8 cellular contexts compared by ENCODE assay signal in the genomic region with DNA sequence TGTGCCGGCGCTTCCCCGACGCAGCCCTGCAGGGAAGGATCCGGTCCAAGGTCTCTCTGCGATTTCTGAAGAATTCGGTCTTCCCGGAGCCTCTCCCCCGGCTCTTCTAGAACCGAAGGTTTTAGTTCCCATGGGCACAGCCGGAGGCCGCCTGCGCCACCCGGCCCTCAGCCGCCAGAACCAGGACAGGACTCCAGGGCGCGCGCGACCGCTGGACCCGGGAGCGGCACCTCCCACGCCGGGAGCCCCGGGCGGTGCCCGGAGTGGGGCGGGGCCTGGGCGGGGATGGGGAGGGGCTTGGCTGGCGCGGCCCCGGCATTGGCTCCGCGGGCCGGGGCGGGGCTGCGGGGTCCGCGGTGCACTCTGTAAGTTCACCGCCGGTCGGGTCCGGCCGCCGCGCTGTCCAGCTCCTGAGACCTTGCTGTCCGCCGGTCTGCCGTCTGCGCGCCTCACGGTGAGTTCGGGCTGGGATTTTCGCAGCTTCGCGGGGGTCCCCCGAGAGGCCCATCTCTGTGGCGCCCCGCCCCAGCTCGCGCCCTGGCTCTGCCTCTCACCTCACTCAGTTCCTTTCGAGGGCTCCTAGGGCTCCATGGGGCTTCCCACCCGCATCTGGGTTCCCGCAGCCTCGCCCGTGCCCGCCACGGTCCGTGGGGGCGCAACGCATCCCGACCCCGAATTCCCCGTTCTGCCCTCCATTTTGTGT. TPM values are rescaled to one million over a fixed set of nuclear protein-coding genes. Genes with fewer than 3 reads are reported as not detected.
A peak's percentile ranks its signal among the peaks of the same experiment; 100 is the strongest.
DNase-seq lines count a peak whose midpoint lies in the region; ATAC-seq, FAIRE-seq and TF ChIP-seq lines count a peak whose summit lies in the region.

A gene with protein sequence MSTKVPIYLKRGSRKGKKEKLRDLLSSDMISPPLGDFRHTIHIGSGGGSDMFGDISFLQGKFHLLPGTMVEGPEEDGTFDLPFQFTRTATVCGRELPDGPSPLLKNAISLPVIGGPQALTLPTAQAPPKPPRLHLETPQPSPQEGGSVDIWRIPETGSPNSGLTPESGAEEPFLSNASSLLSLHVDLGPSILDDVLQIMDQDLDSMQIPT (plus strand): TSS at position 366 of the 703 bp plus-strand sequence. CDS start 6,033 bp downstream, outside the sequence.

- BruUV-seq in PC-3 (replicated peaks; lab: Mats Ljungman, UMichigan): no TSS peak

- no peaks in the 10 kb centered on the region for H3K4me1 ChIP-seq in BE2C
- peaks cover 36% of the 10 kb centered on the region for H3K4me1 ChIP-seq in PC-3 (ENCODE audit: insufficient read depth, low read length)

- H3K36me3 ChIP-seq in BE2C (no peaks in the 10 kb centered on the region), PC-3 (ENCODE audit: low read depth, low read length) (peaks cover 3% of the 10 kb centered on the region; the same call in 1 of the 2 replicates)

- DNase-seq in BE2C: peak; percentile 82
- peak; percentile 91 for DNase-seq in GM19239 (ENCODE audit: insufficient read length, low spot score)
- DNase-seq in PC-3: peak; percentile 94
- peak; percentile 72 for DNase-seq in activated T-helper 1 cell treated with anti-CD3 and anti-CD28 coated beads, Interleukin-12 subunit alpha, Interleukin-12 subunit beta, Interleukin-2, Interleukin-4 antibody, amounts not matched to agents 30 ng/mL and 10 ng/mL and 1 ng/mL, durations not matched to agents 14 hours and 24 hours and 36 hours (ENCODE audit: low spot score)
- peak; percentile 86 for DNase-seq in fibroblast of gingiva (ENCODE audit: low read depth)
- peak; percentile 67 for DNase-seq in naive B cell
- DNase-seq in stimulated activated effector memory CD8-positive, alpha-beta T cell treated with anti-CD3 and anti-CD28 coated beads, Interleukin-12 subunit alpha, Interleukin-12 subunit beta, amount 100 ng/mL, for 72 hours (ENCODE audit: low spot score in 2 of 2): peak; percentile 64 to 81

- peak within 1 kb of the TSS; percentile 73 for H3K4me3 Mint-ChIP-seq in activated T-helper 1 cell treated with anti-CD3 and anti-CD28 coated beads, Interleukin-12 subunit alpha, Interleukin-12 subunit beta, Interleukin-2, Interleukin-4 antibody, amounts not matched to agents 30 ng/mL and 10 ng/mL and 1 ng/mL, durations not matched to agents 14 hours and 24 hours and 36 hours
- peak within 1 kb of the TSS; percentile 66 to 89 (median 80) for H3K4me3 Mint-ChIP-seq in naive B cell
- peak within 1 kb of the TSS; percentile 62 for H3K4me3 Mint-ChIP-seq in stimulated activated effector memory CD8-positive, alpha-beta T cell treated with anti-CD3 and anti-CD28 coated beads, Interleukin-12 subunit alpha, Interleukin-12 subunit beta, amount 100 ng/mL, for 72 hours

- H4K20me1 ChIP-seq in PC-3 (ENCODE audit: low read length): peaks cover 5% of the 10 kb centered on the region; the same call in 1 of the 2 replicates

- intact Hi-C loops in PC-3 (cut with micrococcal nuclease): loop anchor here (10.0 kb wide), 1 partner anchor 130 kb away; a partner anchor contains a TSS
- intact Hi-C loops in activated T-helper 1 cell treated with anti-CD3 and anti-CD28 coated beads, Interleukin-12 subunit alpha, Interleukin-12 subunit beta, Interleukin-2, Interleukin-4 antibody, amounts not matched to agents 30 ng/mL and 10 ng/mL and 1 ng/mL, durations not matched to agents 14 hours and 24 hours and 36 hours (cut with micrococcal nuclease): loop anchor here (1.0 to 2.0 kb wide), 8 partner anchors 19 to 196 kb away; a partner anchor contains a TSS

- TF ChIP-seq CTCF in BE2C (IDR thresholded peaks at IDR 0.05; ENCODE audit: low read depth, low read length) (no peak), PC-3 (conservative IDR thresholded peaks at IDR 0.05; ENCODE audit: low read depth, low read length) (no peak)

- FAIRE-seq in GM19239 (lab: Jason Lieb, UNC): no peak

- H3K9ac ChIP-seq in PC-3 (ENCODE audit: low read length): peak within 1 kb of the TSS; percentile 84

- peaks cover 48% of the 10 kb centered on the region for H3K79me2 ChIP-seq in PC-3 (ENCODE audit: low read length)

- H3K9me3 ChIP-seq in BE2C (no peaks in the 10 kb centered on the region), PC-3 (ENCODE audit: low read length) (no peaks in the 10 kb centered on the region)

- H3F3A ChIP-seq in PC-3 (ENCODE audit: low read length, unreplicated experiment): peaks cover 5% of the 10 kb centered on the region

- peaks cover 10% of the 10 kb centered on the region for H3K27me3 Mint-ChIP-seq in activated T-helper 1 cell treated with anti-CD3 and anti-CD28 coated beads, Interleukin-12 subunit alpha, Interleukin-12 subunit beta, Interleukin-2, Interleukin-4 antibody, amounts not matched to agents 30 ng/mL and 10 ng/mL and 1 ng/mL, durations not matched to agents 14 hours and 24 hours and 36 hours (ENCODE audit: insufficient read depth)
- H3K27me3 Mint-ChIP-seq in naive B cell: peaks cover 0 to 9% (median 9%) of the 10 kb centered on the region in 3 donors

- H3K27ac Mint-ChIP-seq in activated T-helper 1 cell treated with anti-CD3 and anti-CD28 coated beads, Interleukin-12 subunit alpha, Interleukin-12 subunit beta, Interleukin-2, Interleukin-4 antibody, amounts not matched to agents 30 ng/mL and 10 ng/mL and 1 ng/mL, durations not matched to agents 14 hours and 24 hours and 36 hours: no peak within 1 kb of the TSS
- peak within 1 kb of the TSS in 4 of 6 donors; percentile 20 to 72 (median 47) for H3K27ac Mint-ChIP-seq in naive B cell
- H3K27ac Mint-ChIP-seq in stimulated activated effector memory CD8-positive, alpha-beta T cell treated with anti-CD3 and anti-CD28 coated beads, Interleukin-12 subunit alpha, Interleukin-12 subunit beta, amount 100 ng/mL, for 72 hours: no peak within 1 kb of the TSS

- POLR2A ChIA-PET in PC-3 (lab: Charles Lee; ENCODE audit: unreplicated experiment): interaction anchor here (0.6 to 1.6 kb wide), 5 partner anchors 19 to 218 kb away, joined by 3 to 10 read pairs (median 3); a partner anchor contains a TSS

- H2AFZ ChIP-seq in PC-3 (ENCODE audit: low read length): peak within 1 kb of the TSS; percentile 65

- CTCF ChIA-PET in PC-3 (lab: Charles Lee): interaction anchor here (0.9 to 4.3 kb wide), 4 partner anchors 16 to 40 kb away, joined by 5 to 266 read pairs (median 18); a partner anchor contains a TSS

- H3K9me2 ChIP-seq in PC-3 (replicated peaks; ENCODE audit: low read length): no peaks in the 10 kb centered on the region

- peak; percentile 83 for ATAC-seq in HG03521 (IDR thresholded peaks at IDR 0.05; ENCODE audit: unreplicated experiment)
- ATAC-seq in PC-3: peak; percentile 67
- ATAC-seq in naive B cell (ENCODE audit: low read depth in 2 of 2): peak; percentile 85 to 87
- ATAC-seq in stimulated activated effector memory CD8-positive, alpha-beta T cell treated with anti-CD3 and anti-CD28 coated beads, Interleukin-12 subunit alpha, Interleukin-12 subunit beta, amount 100 ng/mL, for 72 hours: peak; percentile 89

- no peaks in the 10 kb centered on the region for H3K9me3 Mint-ChIP-seq in activated T-helper 1 cell treated with anti-CD3 and anti-CD28 coated beads, Interleukin-12 subunit alpha, Interleukin-12 subunit beta, Interleukin-2, Interleukin-4 antibody, amounts not matched to agents 30 ng/mL and 10 ng/mL and 1 ng/mL, durations not matched to agents 14 hours and 24 hours and 36 hours
- H3K9me3 Mint-ChIP-seq in naive B cell: no peaks in the 10 kb centered on the region
- no peaks in the 10 kb centered on the region for H3K9me3 Mint-ChIP-seq in stimulated activated effector memory CD8-positive, alpha-beta T cell treated with anti-CD3 and anti-CD28 coated beads, Interleukin-12 subunit alpha, Interleukin-12 subunit beta, amount 100 ng/mL, for 72 hours

- peak within 1 kb of the TSS; percentile 87 for H3K27ac ChIP-seq in PC-3 (ENCODE audit: low read length)

- no peaks in the 10 kb centered on the region for H3K27me3 ChIP-seq in BE2C
- H3K27me3 ChIP-seq in PC-3 (ENCODE audit: low read length): no peaks in the 10 kb centered on the region

- H3K4me3 ChIP-seq in BE2C (ENCODE audit: low read depth, low read length): peak within 1 kb of the TSS; percentile 70
- H3K4me3 ChIP-seq in PC-3 (ENCODE audit: low read length): peak within 1 kb of the TSS; percentile 72

- H3K4me2 ChIP-seq in PC-3 (ENCODE audit: low read length): peak within 1 kb of the TSS; percentile 94

- no peaks in the 10 kb centered on the region for H3K36me3 Mint-ChIP-seq in activated T-helper 1 cell treated with anti-CD3 and anti-CD28 coated beads, Interleukin-12 subunit alpha, Interleukin-12 subunit beta, Interleukin-2, Interleukin-4 antibody, amounts not matched to agents 30 ng/mL and 10 ng/mL and 1 ng/mL, durations not matched to agents 14 hours and 24 hours and 36 hours (ENCODE audit: low read depth)
- no peaks in the 10 kb centered on the region for H3K36me3 Mint-ChIP-seq in naive B cell
- H3K36me3 Mint-ChIP-seq in stimulated activated effector memory CD8-positive, alpha-beta T cell treated with anti-CD3 and anti-CD28 coated beads, Interleukin-12 subunit alpha, Interleukin-12 subunit beta, amount 100 ng/mL, for 72 hours: no peaks in the 10 kb centered on the region

- H3K4me1 Mint-ChIP-seq in activated T-helper 1 cell treated with anti-CD3 and anti-CD28 coated beads, Interleukin-12 subunit alpha, Interleukin-12 subunit beta, Interleukin-2, Interleukin-4 antibody, amounts not matched to agents 30 ng/mL and 10 ng/mL and 1 ng/mL, durations not matched to agents 14 hours and 24 hours and 36 hours (ENCODE audit: low read depth): peaks cover 7% of the 10 kb centered on the region
- H3K4me1 Mint-ChIP-seq in naive B cell: peaks cover 10 to 20% (median 12%) of the 10 kb centered on the region in 3 donors
- H3K4me1 Mint-ChIP-seq in stimulated activated effector memory CD8-positive, alpha-beta T cell treated with anti-CD3 and anti-CD28 coated beads, Interleukin-12 subunit alpha, Interleukin-12 subunit beta, amount 100 ng/mL, for 72 hours: peaks cover 12% of the 10 kb centered on the region

RNA-seq across cellular contexts. Expression of the gene that starts here (rescaled TPM):
- polyA plus RNA-seq in BE2C (2012; ENCODE audit: insufficient read depth, insufficient read length, low read depth): 14.6 TPM
- 16.6 and 25.7 TPM in 2 replicates for total RNA-seq in PC-3 (2014; rRNA removed)
- total RNA-seq in activated T-helper 1 cell treated with anti-CD3 and anti-CD28 coated beads, Interleukin-12 subunit alpha, Interleukin-12 subunit beta, Interleukin-2, Interleukin-4 antibody, amounts not matched to agents 30 ng/mL and 10 ng/mL and 1 ng/mL, durations not matched to agents 14 hours and 24 hours and 36 hours: 1.6 and 2.7 TPM in 2 replicates
- polyA plus RNA-seq in naive B cell (ENCODE audit: low read depth in 6 of 6): under 1 TPM in 1 of 6 donors, not detected in 5; 0.88 TPM

Comparison
In these comparisons a context has a peak if more than half of its experiments do, and no peak if none do; other contexts are left out.
1. Peak in every context shown above with its lines: DNase-seq, ATAC-seq, H3K4me3 ChIP-seq and H3K27ac ChIP-seq.
2. Peak in DNase-seq and ATAC-seq in naive B cell; RNA of the gene not detected or under 1 TPM.
3. H3K27ac Mint-ChIP-seq: peak in naive B cell (4 of 6); none in activated T-helper 1 cell treated with anti-CD3 and anti-CD28 coated beads, Interleukin-12 subunit alpha, Interleukin-12 subunit beta, Interleukin-2, Interleukin-4 antibody, amounts not matched to agents 30 ng/mL and 10 ng/mL and 1 ng/mL, durations not matched to agents 14 hours and 24 hours and 36 hours (single experiment) and stimulated activated effector memory CD8-positive, alpha-beta T cell treated with anti-CD3 and anti-CD28 coated beads, Interleukin-12 subunit alpha, Interleukin-12 subunit beta, amount 100 ng/mL, for 72 hours (single experiment).